In genomic region chr18:55731594-55732042, GRCh38 we compare ENCODE assay signal across 16 cellular contexts.
DNase-seq lines count a peak whose midpoint lies in the region; ATAC-seq and TF ChIP-seq lines count a peak whose summit lies in the region.
"Had no signal": no experiment of that assay in that cellular context is flagged by ENCODE, and none has a peak within 500 bp of the region (broad histone marks: within the 10 kb centered on the region; RNA-seq: fewer than 3 reads in every experiment).

No MANE protein-coding gene starts in this region.

- H3K27me3 Mint-ChIP-seq in T-cell (no peaks in the 10 kb centered on the region), progenitor cell of endocrine pancreas (peaks cover 16% of the 10 kb centered on the region)

- H3K27me3 ChIP-seq in GM23248 (replicated peaks; ENCODE audit: insufficient read depth): no peaks in the 10 kb centered on the region
- H3K27me3 ChIP-seq in adipocyte (replicated peaks; ENCODE audit: control insufficient read depth, insufficient read depth, low read length): no peaks in the 10 kb centered on the region
- H3K27me3 ChIP-seq: ascending aorta, MG63, Peyer's patch, sigmoid colon, upper lobe of left lung had no signal

- H3K9me2 ChIP-seq in GM23248 (ENCODE audit: insufficient read depth): no peaks in the 10 kb centered on the region

- H3K27ac Mint-ChIP-seq in T-cell: no peak overlapping the region
- H3K27ac Mint-ChIP-seq in progenitor cell of endocrine pancreas: no peak overlapping the region

- in situ Hi-C loops in GM23248 (cut with MboI): no loop called here

- no peak for TF ChIP-seq CTCF in progenitor cell of endocrine pancreas (IDR thresholded peaks at IDR 0.05; ENCODE audit: unreplicated experiment)

- H3K9me3 ChIP-seq in GM23248 (ENCODE audit: low read depth) (no peaks in the 10 kb centered on the region), adipocyte (ENCODE audit: control insufficient read depth, low read length) (no peaks in the 10 kb centered on the region)
- H3K9me3 ChIP-seq: ascending aorta, lower lobe of right lung, MG63, Peyer's patch, sigmoid colon, upper lobe of left lung had no signal

- POLR2A ChIA-PET in T-cell (lab: Charles Lee): no interaction called here

- H3F3A ChIP-seq in GM23248 (ENCODE audit: insufficient read depth): peaks cover 18% of the 10 kb centered on the region

- no peak overlapping the region for H3K27ac ChIP-seq in GM23248
- H3K27ac ChIP-seq: ascending aorta, lower lobe of right lung, Peyer's patch, sigmoid colon, upper lobe of left lung had no signal

- 85 to 88% methylated on average over 4 of the region's 4 CpGs for WGBS in GM23248 (ENCODE audit: low coverage in 1 of 2, low lambda C conversion rate in 2 of 2, missing lambda C conversion rate in 2 of 2), 2 experiments

- DNase-seq in Daoy (ENCODE audit: low read depth) (peak; percentile 17), GM23248 (peak; percentile 18), adipocyte (ENCODE audit: low read depth) (no peak), left ventricle myocardium superior (no peak), midbrain (lab: John Stamatoyannopoulos, UW) (no peak), T-cell (no peak), DMS153 treated with DMSO at 0.1 percent for 48 hours (lab: John Stamatoyannopoulos, UW; ENCODE audit: unreplicated experiment) (no peak), progenitor cell of endocrine pancreas (ENCODE audit: low spot score, unreplicated experiment) (no peak)
- DNase-seq: activated effector memory CD4-positive, alpha-beta T cell treated with Interleukin-2 at 50 U/mL for 16 hours; lower lobe of right lung; MG63; NCI-H1930; Peyer's patch; sigmoid colon; upper lobe of left lung had no signal

- H3K9me3 Mint-ChIP-seq in T-cell (no peaks in the 10 kb centered on the region), progenitor cell of endocrine pancreas (ENCODE audit: low read depth) (no peaks in the 10 kb centered on the region)

- H3K4me3 Mint-ChIP-seq in T-cell: no peak overlapping the region
- H3K4me3 Mint-ChIP-seq in progenitor cell of endocrine pancreas (ENCODE audit: low read depth): no peak overlapping the region

- no peaks in the 10 kb centered on the region for H3K36me3 Mint-ChIP-seq in T-cell
- no peaks in the 10 kb centered on the region for H3K36me3 Mint-ChIP-seq in progenitor cell of endocrine pancreas (ENCODE audit: insufficient read depth)

- peaks cover 12% of the 10 kb centered on the region for H3K4me1 ChIP-seq in GM23248 (ENCODE audit: insufficient read depth)
- peaks cover 19% of the 10 kb centered on the region for H3K4me1 ChIP-seq in adipocyte (ENCODE audit: control insufficient read depth, insufficient read depth, low read length)
- H3K4me1 ChIP-seq: lower lobe of right lung, Peyer's patch, sigmoid colon, upper lobe of left lung had no signal

- no peak overlapping the region for H3K9ac ChIP-seq in GM23248
- no peak overlapping the region for H3K9ac ChIP-seq in adipocyte (ENCODE audit: low read length)

- H3K4me3 ChIP-seq in GM23248 (no peak overlapping the region), adipocyte (ENCODE audit: low read length) (peak overlapping the region; percentile 40)
- H3K4me3 ChIP-seq: ascending aorta, lower lobe of right lung, MG63, Peyer's patch, sigmoid colon, upper lobe of left lung had no signal

- H3K4me2 ChIP-seq in GM23248 (ENCODE audit: unreplicated experiment): no peak overlapping the region

- no peaks in the 10 kb centered on the region for H3K4me1 Mint-ChIP-seq in T-cell
- H3K4me1 Mint-ChIP-seq in progenitor cell of endocrine pancreas (ENCODE audit: low read depth): peaks cover 3% of the 10 kb centered on the region

- H3K36me3 ChIP-seq in GM23248 (ENCODE audit: low read depth) (no peaks in the 10 kb centered on the region), adipocyte (ENCODE audit: control insufficient read depth, insufficient read depth, low read length, severe bottlenecking) (no peaks in the 10 kb centered on the region)
- H3K36me3 ChIP-seq: ascending aorta, lower lobe of right lung, MG63, Peyer's patch, sigmoid colon, upper lobe of left lung had no signal

- ATAC-seq in left ventricle myocardium superior (peak; percentile 39), T-cell (replicated peaks in 1 of 4) (no peak)
- ATAC-seq: lower lobe of right lung had no signal

- CTCF ChIA-PET in T-cell (lab: Charles Lee): no interaction called here

- intact Hi-C loops in left ventricle myocardium superior (cut with micrococcal nuclease): no loop called here

- H3K79me2 ChIP-seq in GM23248 (ENCODE audit: insufficient read depth): no peaks in the 10 kb centered on the region

- H2AFZ ChIP-seq in GM23248: no peak overlapping the region

- H4K20me1 ChIP-seq in GM23248 (ENCODE audit: insufficient read depth): no peaks in the 10 kb centered on the region

Comparison
In these comparisons a context has a peak if more than half of its experiments do, and no peak if none do; other contexts are left out.
1. DNase-seq: peak in Daoy (single experiment) and GM23248 (single experiment); none in adipocyte (single experiment), left ventricle myocardium superior (single experiment), midbrain (single experiment), T-cell (0 of 34), DMS153 treated with DMSO at 0.1 percent for 48 hours (single experiment) and progenitor cell of endocrine pancreas (single experiment).